22 cellular contexts compared by ENCODE assay signal in genomic region chr6:89826029-89826528, GRCh38. TPM values are rescaled to one million over a fixed set of nuclear protein-coding genes. Genes with fewer than 3 reads are reported as not detected.
DNase-seq lines count a peak whose midpoint lies in the region; ATAC-seq and TF ChIP-seq lines count a peak whose summit lies in the region.
"Had no signal": no experiment of that assay in that cellular context is flagged by ENCODE, and none has a peak within 500 bp of the region (broad histone marks: within the 10 kb centered on the region; RNA-seq: fewer than 3 reads in every experiment).

No MANE protein-coding gene starts in this region.

- no peaks in the 10 kb centered on the region for H3K9me3 ChIP-seq in adipocyte (ENCODE audit: control insufficient read depth, low read length)
- H3K9me3 ChIP-seq: esophagus muscularis mucosa, sigmoid colon had no signal

- no peak for TF ChIP-seq CTCF in nephron (IDR thresholded peaks at IDR 0.05; ENCODE audit: unreplicated experiment in 3 of 3)

- peaks cover 9% of the 10 kb centered on the region for H3K4me1 ChIP-seq in adipocyte (ENCODE audit: control insufficient read depth, insufficient read depth, low read length)

- peak overlapping the region in 2 of 3 experiments; percentile 40 to 85 for H3K27ac Mint-ChIP-seq in nephron
- no peak overlapping the region for H3K27ac Mint-ChIP-seq in activated naive CD4-positive, alpha-beta T cell treated with anti-CD3 and anti-CD28 coated beads, Interleukin-2, amount 50 U/mL, for 72 hours
- no peak overlapping the region for H3K27ac Mint-ChIP-seq in activated T-cell treated with anti-CD3 and anti-CD28 coated beads, Interleukin-2, amount 50 U/mL, for 72 hours
- H3K27ac Mint-ChIP-seq: CD8-positive, alpha-beta memory T cell; stimulated activated naive CD8-positive, alpha-beta T cell treated with anti-CD3 and anti-CD28 coated beads, Interleukin-15, Interleukin-2, amounts not matched to agents 100 ng/mL and 50 ng/mL, for 24 hours had no signal

- no peaks in the 10 kb centered on the region for H3K27me3 ChIP-seq in adipocyte (replicated peaks; ENCODE audit: control insufficient read depth, insufficient read depth, low read length)
- H3K27me3 ChIP-seq: sigmoid colon had no signal

- H3K4me3 ChIP-seq in adipocyte (ENCODE audit: low read length): no peak overlapping the region
- H3K4me3 ChIP-seq: esophagus muscularis mucosa, sigmoid colon had no signal

- H3K36me3 Mint-ChIP-seq in nephron (ENCODE audit: low read depth): no peaks in the 10 kb centered on the region
- H3K36me3 Mint-ChIP-seq in activated naive CD4-positive, alpha-beta T cell treated with anti-CD3 and anti-CD28 coated beads, Interleukin-2, amount 50 U/mL, for 72 hours: peaks cover 14 to 15% of the 10 kb centered on the region in 2 donors
- peaks cover 5% of the 10 kb centered on the region in 2 donors for H3K36me3 Mint-ChIP-seq in activated T-cell treated with anti-CD3 and anti-CD28 coated beads, Interleukin-2, amount 50 U/mL, for 72 hours (ENCODE audit: insufficient read depth in 2 of 2)

- peak overlapping the region in 1 of 3 experiments; percentile 54 for H3K4me3 Mint-ChIP-seq in nephron
- H3K4me3 Mint-ChIP-seq in activated T-cell treated with anti-CD3 and anti-CD28 coated beads, Interleukin-2, amount 50 U/mL, for 72 hours: no peak overlapping the region
- H3K4me3 Mint-ChIP-seq: stimulated activated naive CD8-positive, alpha-beta T cell treated with anti-CD3 and anti-CD28 coated beads, Interleukin-15, Interleukin-2, amounts not matched to agents 100 ng/mL and 50 ng/mL, for 24 hours had no signal

- peaks cover 9% of the 10 kb centered on the region for H3K4me1 Mint-ChIP-seq in nephron
- H3K4me1 Mint-ChIP-seq in activated T-cell treated with anti-CD3 and anti-CD28 coated beads, Interleukin-2, amount 50 U/mL, for 72 hours (ENCODE audit: low read depth): peaks cover 9% of the 10 kb centered on the region

- no peaks in the 10 kb centered on the region for H3K9me3 Mint-ChIP-seq in nephron
- H3K9me3 Mint-ChIP-seq in activated naive CD4-positive, alpha-beta T cell treated with anti-CD3 and anti-CD28 coated beads, Interleukin-2, amount 50 U/mL, for 72 hours: no peaks in the 10 kb centered on the region
- H3K9me3 Mint-ChIP-seq in activated T-cell treated with anti-CD3 and anti-CD28 coated beads, Interleukin-2, amount 50 U/mL, for 72 hours: no peaks in the 10 kb centered on the region
- H3K9me3 Mint-ChIP-seq: CD8-positive, alpha-beta memory T cell; stimulated activated naive CD8-positive, alpha-beta T cell treated with anti-CD3 and anti-CD28 coated beads, Interleukin-15, Interleukin-2, amounts not matched to agents 100 ng/mL and 50 ng/mL, for 24 hours had no signal

- H3K36me3 ChIP-seq in adipocyte (ENCODE audit: control insufficient read depth, insufficient read depth, low read length, severe bottlenecking): no peaks in the 10 kb centered on the region
- H3K36me3 ChIP-seq: sigmoid colon had no signal

- no peak overlapping the region for H3K9ac ChIP-seq in adipocyte (ENCODE audit: low read length)
- H3K9ac ChIP-seq: parathyroid adenoma had no signal

- no peaks in the 10 kb centered on the region for H3K27me3 Mint-ChIP-seq in nephron (ENCODE audit: low read depth)
- no peaks in the 10 kb centered on the region for H3K27me3 Mint-ChIP-seq in activated T-cell treated with anti-CD3 and anti-CD28 coated beads, Interleukin-2, amount 50 U/mL, for 72 hours (ENCODE audit: low read depth)
- H3K27me3 Mint-ChIP-seq: CD8-positive, alpha-beta memory T cell; stimulated activated naive CD8-positive, alpha-beta T cell treated with anti-CD3 and anti-CD28 coated beads, Interleukin-15, Interleukin-2, amounts not matched to agents 100 ng/mL and 50 ng/mL, for 24 hours had no signal

- DNase-seq in EL (peak; percentile 70), adipocyte (ENCODE audit: low read depth) (peak; percentile 58), fibroblast of peridontal ligament (ENCODE audit: extremely low read depth) (peak; percentile 63), T-helper 2 cell (no peak)
- DNase-seq in activated naive CD4-positive, alpha-beta T cell treated with anti-CD3 and anti-CD28 coated beads, Interleukin-2, amount 50 U/mL, for 72 hours (ENCODE audit: low spot score in 2 of 2): no peak
- DNase-seq in activated CD4-positive, alpha-beta T cell treated with anti-CD3 and anti-CD28 coated beads, Interleukin-2, amount 50 U/mL, for 48 hours: no peak
- DNase-seq in activated T-cell treated with anti-CD3 and anti-CD28 coated beads, Interleukin-2, amount 50 U/mL, for 72 hours: no peak
- DNase-seq: activated CD4-positive, alpha-beta T cell treated with anti-CD3 and anti-CD28 coated beads for 48 hours; activated naive CD4-positive, alpha-beta T cell; CD8-positive, alpha-beta memory T cell; hypothalamus; kidney glomerular epithelial cell; NCI-H187 treated with DMSO at 0.1 percent for 48 hours; NCI-H446; NK-92 treated with Interleukin-12 subunit alpha and Interleukin-12 subunit beta, amount 100 ng/mL, for 24 hours; RPMI8226; sigmoid colon had no signal

- no peak for ATAC-seq in activated naive CD4-positive, alpha-beta T cell treated with anti-CD3 and anti-CD28 coated beads, Interleukin-2, amount 50 U/mL, for 72 hours
- ATAC-seq in activated T-cell treated with anti-CD3 and anti-CD28 coated beads, Interleukin-2, amount 50 U/mL, for 72 hours (replicated peaks in 1 of 2): no peak
- ATAC-seq: HepG2 had no signal

RNA-seq across cellular contexts. Expression of gene CASP8AP2, which starts 3.6 kb away (rescaled TPM):
- 10 to 100 TPM; 33.7 to 37.5 TPM for total RNA-seq in activated naive CD4-positive, alpha-beta T cell treated with anti-CD3 and anti-CD28 coated beads, Interleukin-2, amount 50 U/mL, for 72 hours
- total RNA-seq in activated T-cell treated with anti-CD3 and anti-CD28 coated beads, Interleukin-2, amount 50 U/mL, for 72 hours: 10 to 100 TPM; 27.2 to 36.1 TPM

RNA-seq across cellular contexts. Expression of gene MDN1, which starts 6.5 kb away (rescaled TPM):
- 10 to 100 TPM; 57.5 to 76.8 TPM for total RNA-seq in activated naive CD4-positive, alpha-beta T cell treated with anti-CD3 and anti-CD28 coated beads, Interleukin-2, amount 50 U/mL, for 72 hours
- 10 to 100 TPM; 41.0 to 48.2 TPM for total RNA-seq in activated T-cell treated with anti-CD3 and anti-CD28 coated beads, Interleukin-2, amount 50 U/mL, for 72 hours

Comparison
In these comparisons a context has a peak if more than half of its experiments do, and no peak if none do; other contexts are left out.
1. DNase-seq: peak in EL (single experiment), adipocyte (single experiment) and fibroblast of peridontal ligament (single experiment); none in activated naive CD4-positive, alpha-beta T cell treated with anti-CD3 and anti-CD28 coated beads, Interleukin-2, amount 50 U/mL, for 72 hours (0 of 2), T-helper 2 cell (0 of 5), activated CD4-positive, alpha-beta T cell treated with anti-CD3 and anti-CD28 coated beads, Interleukin-2, amount 50 U/mL, for 48 hours (0 of 2) and activated T-cell treated with anti-CD3 and anti-CD28 coated beads, Interleukin-2, amount 50 U/mL, for 72 hours (0 of 2).
2. H3K27ac Mint-ChIP-seq: peak in nephron (2 of 3); none in activated naive CD4-positive, alpha-beta T cell treated with anti-CD3 and anti-CD28 coated beads, Interleukin-2, amount 50 U/mL, for 72 hours (0 of 2) and activated T-cell treated with anti-CD3 and anti-CD28 coated beads, Interleukin-2, amount 50 U/mL, for 72 hours (single experiment).